31 cellular contexts compared by ENCODE assay signal in the genomic region with DNA sequence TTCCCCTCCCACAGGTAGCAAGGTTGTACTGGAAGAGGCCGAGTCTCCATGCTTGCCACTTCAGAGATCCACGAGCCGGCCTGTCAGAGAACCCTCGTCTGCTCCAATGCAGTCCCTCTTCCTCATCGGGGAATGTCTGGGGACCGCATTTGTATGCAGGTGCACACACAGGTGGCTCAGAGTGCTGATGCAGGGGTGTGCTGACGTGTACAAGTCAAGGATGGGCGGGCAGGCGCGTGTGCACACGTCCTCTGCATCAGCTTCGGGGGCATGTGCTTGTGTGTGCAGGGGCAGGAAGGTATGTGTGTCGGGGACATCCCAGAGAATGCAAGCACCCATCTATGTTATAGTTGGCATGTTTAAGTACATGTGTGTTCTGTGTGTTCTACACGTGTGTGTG. TPM values are rescaled to one million over a fixed set of nuclear protein-coding genes. Genes with fewer than 3 reads are reported as not detected.
DNase-seq lines count a peak whose midpoint lies in the region; ATAC-seq, FAIRE-seq and TF ChIP-seq lines count a peak whose summit lies in the region.
"Had no signal": no experiment of that assay in that cellular context is flagged by ENCODE, and none has a peak within 500 bp of the region (broad histone marks: within the 10 kb centered on the region; RNA-seq: fewer than 3 reads in every experiment).

No MANE protein-coding gene starts in this region.

- H3K4me2 ChIP-seq in BLaER1 (peak overlapping the region; percentile 100), PC-3 (ENCODE audit: low read length) (no peak overlapping the region)
- H3K4me2 ChIP-seq: hepatocyte, smooth muscle cell had no signal

- CTCF ChIA-PET in PC-3 (lab: Charles Lee), result no interaction called here

- H2AFZ ChIP-seq in PC-3 (ENCODE audit: low read length), result no peak overlapping the region
- H2AFZ ChIP-seq: hepatocyte, parathyroid adenoma had no signal

- H3K79me2 ChIP-seq in PC-3 (ENCODE audit: low read length), result no peaks in the 10 kb centered on the region
- H3K79me2 ChIP-seq: hepatocyte, parathyroid adenoma had no signal

- H3K36me3 Mint-ChIP-seq in naive B cell, result no peaks in the 10 kb centered on the region
- H3K36me3 Mint-ChIP-seq in chondrocyte (ENCODE audit: low read depth), result no peaks in the 10 kb centered on the region
- H3K36me3 Mint-ChIP-seq: CD8-positive, alpha-beta memory T cell had no signal

- peak overlapping the region in 1 of 8 donors; percentile 3 for H3K4me3 Mint-ChIP-seq in naive B cell
- H3K4me3 Mint-ChIP-seq in chondrocyte (ENCODE audit: unreplicated experiment), result no peak overlapping the region
- H3K4me3 Mint-ChIP-seq: CD8-positive, alpha-beta memory T cell; neural crest cell had no signal

- intact Hi-C loops in PC-3 (cut with micrococcal nuclease), result no loop called here

- FAIRE-seq in bronchial epithelial cell (lab: Jason Lieb, UNC), result peak; percentile 83
- FAIRE-seq: endothelial cell of umbilical vein, G401.6 had no signal

- H4K20me1 ChIP-seq in BLaER1, result no peaks in the 10 kb centered on the region; the same call in 1 of the 2 replicates
- no peaks in the 10 kb centered on the region for H4K20me1 ChIP-seq in PC-3 (ENCODE audit: low read length)

- ATAC-seq in naive B cell (ENCODE audit: low read depth in 2 of 2), result peak; percentile 68 to 74
- ATAC-seq in PC-3, result no peak
- ATAC-seq: gastrocnemius medialis, left cardiac atrium had no signal

- no peaks in the 10 kb centered on the region for H3K36me3 ChIP-seq in BLaER1
- no peaks in the 10 kb centered on the region for H3K36me3 ChIP-seq in bronchial epithelial cell (ENCODE audit: control insufficient read depth, insufficient read depth, low read length)
- H3K36me3 ChIP-seq in PC-3 (ENCODE audit: low read depth, low read length), result no peaks in the 10 kb centered on the region
- H3K36me3 ChIP-seq: brain microvascular endothelial cell, gastrocnemius medialis, suprapubic skin had no signal

- H3K4me1 ChIP-seq in BLaER1, result peaks cover 99% of the 10 kb centered on the region
- peaks cover 7% of the 10 kb centered on the region; the same call in 1 of the 2 replicates for H3K4me1 ChIP-seq in PC-3 (ENCODE audit: insufficient read depth, low read length)
- H3K4me1 ChIP-seq: gastrocnemius medialis, parathyroid adenoma, suprapubic skin had no signal

- H3K9me3 ChIP-seq in BLaER1 (no peaks in the 10 kb centered on the region), PC-3 (ENCODE audit: low read length) (no peaks in the 10 kb centered on the region)
- H3K9me3 ChIP-seq: gastrocnemius medialis, suprapubic skin had no signal

- H3K27ac Mint-ChIP-seq in naive B cell (peak overlapping the region in 1 of 6 donors; percentile 62), chondrocyte (ENCODE audit: unreplicated experiment) (no peak overlapping the region)
- H3K27ac Mint-ChIP-seq: activated T-helper 2 cell treated with anti-CD3 and anti-CD28 coated beads, Interferon-gamma antibody, Interleukin-2, Interleukin-4, amounts not matched to agents 10 μg/mL and 5 μg/mL and 100 μg/mL, durations not matched to agents 14 hours and 24 hours and 36 hours; CD8-positive, alpha-beta memory T cell had no signal

- H3K9me3 Mint-ChIP-seq in naive B cell (no peaks in the 10 kb centered on the region), chondrocyte (ENCODE audit: low read depth) (no peaks in the 10 kb centered on the region)
- H3K9me3 Mint-ChIP-seq: activated T-helper 2 cell treated with anti-CD3 and anti-CD28 coated beads, Interferon-gamma antibody, Interleukin-2, Interleukin-4, amounts not matched to agents 10 μg/mL and 5 μg/mL and 100 μg/mL, durations not matched to agents 14 hours and 24 hours and 36 hours; CD8-positive, alpha-beta memory T cell; neural crest cell had no signal

- TF ChIP-seq CTCF in bronchial epithelial cell (IDR thresholded peaks at IDR 0.05; ENCODE audit: insufficient read depth, low read length, severe bottlenecking) (no peak), chondrocyte (IDR thresholded peaks at IDR 0.05) (no peak), PC-3 (conservative IDR thresholded peaks at IDR 0.05; ENCODE audit: low read depth, low read length) (no peak), foreskin fibroblast (IDR thresholded peaks at IDR 0.05; ENCODE audit: low read depth, low read length) (no peak)

- H3K4me1 Mint-ChIP-seq in naive B cell, result peaks cover 8 to 46% (median 27%) of the 10 kb centered on the region in 3 donors
- no peaks in the 10 kb centered on the region for H3K4me1 Mint-ChIP-seq in chondrocyte (ENCODE audit: low read depth)
- H3K4me1 Mint-ChIP-seq: CD8-positive, alpha-beta memory T cell; neural crest cell had no signal

- POLR2A ChIA-PET in PC-3 (lab: Charles Lee; ENCODE audit: unreplicated experiment), result no interaction called here

- DNase-seq in NAMALWA (ENCODE audit: low spot score) (peak; percentile 82), bronchial epithelial cell (ENCODE audit: low read depth) (no peak), naive B cell (peak; percentile 28), chondrocyte (ENCODE audit: low spot score) (no peak), PC-3 (no peak), foreskin fibroblast (no peak)
- DNase-seq: activated CD4-positive, alpha-beta T cell treated with anti-CD3 and anti-CD28 coated beads for 4 hours; activated naive CD4-positive, alpha-beta T cell treated with anti-CD3 and anti-CD28 coated beads, Interleukin-2, amount 50 U/mL, for 16 hours; activated T-cell treated with anti-CD3 and anti-CD28 coated beads for 4 hours; AML-193; brain microvascular endothelial cell; CD8-positive, alpha-beta memory T cell; gastrocnemius medialis; HCEC 1CT; left cardiac atrium; mammary epithelial cell; NCI-H1048; NCI-H187 treated with DMSO at 0.1 percent for 48 hours; NCI-H510A treated with DMSO at 0.1 percent for 48 hours; SHP77 treated with DMSO at 0.1 percent for 48 hours; stimulated activated naive CD4-positive, alpha-beta T cell treated with Interleukin-2 at 50 U/mL for 16 hours had no signal

- BruUV-seq in PC-3 (replicated peaks; lab: Mats Ljungman, UMichigan), result no TSS peak

- H3F3A ChIP-seq in PC-3 (ENCODE audit: low read length, unreplicated experiment), result no peaks in the 10 kb centered on the region

- H3K4me3 ChIP-seq in BLaER1 (peak overlapping the region; percentile 29; the same call in 1 of the 2 replicates), bronchial epithelial cell (ENCODE audit: low read depth, low read length) (no peak overlapping the region), PC-3 (ENCODE audit: low read length) (no peak overlapping the region), foreskin fibroblast (ENCODE audit: low read depth in 1 of 2, low read length in 2 of 2) (no peak overlapping the region)
- H3K4me3 ChIP-seq: gastrocnemius medialis, hepatocyte, smooth muscle cell, suprapubic skin had no signal

- H3K9me2 ChIP-seq in PC-3 (replicated peaks; ENCODE audit: low read length), result no peaks in the 10 kb centered on the region

- H3K27ac ChIP-seq in BLaER1, result peak overlapping the region; percentile 93
- no peak overlapping the region for H3K27ac ChIP-seq in PC-3 (ENCODE audit: low read length)
- H3K27ac ChIP-seq: brain microvascular endothelial cell, gastrocnemius medialis, hepatocyte, parathyroid adenoma, suprapubic skin had no signal

- H3K27me3 ChIP-seq in BLaER1, result peaks cover 6% of the 10 kb centered on the region; the same call in 1 of the 2 replicates
- peaks cover 5% of the 10 kb centered on the region for H3K27me3 ChIP-seq in bronchial epithelial cell (ENCODE audit: control insufficient read depth, insufficient read depth, low read length)
- no peaks in the 10 kb centered on the region for H3K27me3 ChIP-seq in PC-3 (ENCODE audit: low read length)
- H3K27me3 ChIP-seq: hepatocyte had no signal

- H3K9ac ChIP-seq in BLaER1 (0 out of 2 replicates have a peak overlapping the region, but pooled peaks have one; percentile 42), PC-3 (ENCODE audit: low read length) (no peak overlapping the region)
- H3K9ac ChIP-seq: parathyroid adenoma had no signal

- H3K27me3 Mint-ChIP-seq in naive B cell (peaks cover 12 to 70% (median 54%) of the 10 kb centered on the region in 3 donors), chondrocyte (ENCODE audit: low read depth) (peaks cover 43% of the 10 kb centered on the region)

RNA-seq across cellular contexts. Expression of a gene that starts 49.4 kb away (rescaled TPM):
- total RNA-seq in bronchial epithelial cell (0.26 and 0.51 TPM in 2 replicates), chondrocyte (0.65 to 1.2 TPM (median 1.1 TPM) in 3 replicates), PC-3 (2014; rRNA removed) (10.0 and 14.5 TPM in 2 replicates)
- not detected for polyA plus RNA-seq in naive B cell (ENCODE audit: low read depth in 6 of 6)
- total RNA-seq: A673 had no signal

Comparison
In these comparisons a context has a peak if more than half of its experiments do, and no peak if none do; other contexts are left out.
1. DNase-seq: peak in NAMALWA (single experiment) and naive B cell (single experiment); none in bronchial epithelial cell (single experiment), chondrocyte (single experiment), PC-3 (single experiment) and foreskin fibroblast (0 of 2).